In genomic region chr6:86581833-86582232, GRCh38 we compare ENCODE assay signal across 27 cellular contexts.
"Had no signal": no experiment of that assay in that cellular context is flagged by ENCODE, and none has a peak within 500 bp of the region (broad histone marks: within the 10 kb centered on the region; RNA-seq: fewer than 3 reads in every experiment).

No MANE protein-coding gene starts in this region.

- ATAC-seq: activated CD4-positive, CD25-positive, alpha-beta regulatory T cell treated with anti-CD3 and anti-CD28 coated beads, Interleukin-2, amount 50 U/mL, for 24 hours; left cardiac atrium; right lobe of liver; stimulated activated memory B cell treated with anti-CD40 and anti-IgM and Interleukin-4, amounts not matched to agents 10 μg/mL and 1 μg/mL and 100 μg/mL, for 72 hours; stimulated activated naive CD8-positive, alpha-beta T cell treated with anti-CD3 and anti-CD28 coated beads, Interleukin-15, amount 100 ng/mL, for 72 hours; T-helper 17 cell had no signal

- H3K4me3 ChIP-seq: esophagus squamous epithelium, right lobe of liver had no signal

- H3K27ac Mint-ChIP-seq: activated T-cell treated with anti-CD3 and anti-CD28 coated beads, Interleukin-2, amount 50 U/mL, for 24 hours; dendritic cell treated with granulocyte-macrophage colony-stimulating factor and Interleukin-4, amounts not matched to agents 40 ng/mL and 50 ng/mL, for 4 days; endodermal cell; mesothelial cell of epicardium; naive B cell; nephron progenitor cell; stimulated activated memory B cell treated with anti-CD40 and anti-IgM and Interleukin-4, amounts not matched to agents 10 μg/mL and 1 μg/mL and 100 μg/mL, for 72 hours; stimulated activated naive CD8-positive, alpha-beta T cell treated with anti-CD3 and anti-CD28 coated beads, Interleukin-15, amount 100 ng/mL, for 72 hours; T-helper 17 cell had no signal

- H3K27ac ChIP-seq: esophagus squamous epithelium, neutrophil, right lobe of liver, WERI-Rb-1 had no signal

- DNase-seq: activated CD4-positive, alpha-beta T cell treated with anti-CD3 and anti-CD28 coated beads for 48 hours; activated CD4-positive, alpha-beta T cell treated with anti-CD3 and anti-CD28 coated beads, Interleukin-2, amount 50 U/mL, for 48 hours; activated CD8-positive, alpha-beta memory T cell treated with anti-CD3 and anti-CD28 coated beads for 24 hours; activated CD8-positive, alpha-beta memory T cell treated with anti-CD3 and anti-CD28 coated beads, Interleukin-2, amount 50 U/mL, for 4 hours; activated gamma-delta T cell treated with Interleukin-2 at 50 U/mL for 16 hours; activated naive CD4-positive, alpha-beta T cell treated with anti-CD3 and anti-CD28 coated beads, Interleukin-2, amount 50 U/mL, for 16 hours; activated T-cell treated with anti-CD3 and anti-CD28 coated beads, Interleukin-2, amount 50 U/mL, for 24 hours; amniotic stem cell; endodermal cell; esophagus squamous epithelium; left cardiac atrium; naive B cell; nephron progenitor cell; right lobe of liver; stimulated activated CD4-positive, alpha-beta T cell treated with anti-CD3 and anti-CD28 coated beads, Interleukin-4, amount 100 ng/mL, for 4 hours; stimulated activated CD8-positive, alpha-beta memory T cell treated with anti-CD3 and anti-CD28 coated beads, Interleukin-4, amount 100 ng/mL, for 48 hours; stimulated activated naive CD8-positive, alpha-beta T cell treated with anti-CD3 and anti-CD28 coated beads, Interleukin-15, amount 100 ng/mL, for 72 hours; substantia nigra; T-helper 17 cell; T1000; WERI-Rb-1 had no signal

- H3K4me1 Mint-ChIP-seq: central memory CD8-positive, alpha-beta T cell; endodermal cell; mesothelial cell of epicardium; naive B cell; nephron progenitor cell; stimulated activated memory B cell treated with anti-CD40 and anti-IgM and Interleukin-4, amounts not matched to agents 10 μg/mL and 1 μg/mL and 100 μg/mL, for 72 hours; stimulated activated naive CD8-positive, alpha-beta T cell treated with anti-CD3 and anti-CD28 coated beads, Interleukin-15, amount 100 ng/mL, for 72 hours; T-helper 17 cell had no signal

- H3K4me3 Mint-ChIP-seq: activated T-cell treated with anti-CD3 and anti-CD28 coated beads, Interleukin-2, amount 50 U/mL, for 24 hours; central memory CD8-positive, alpha-beta T cell; dendritic cell treated with granulocyte-macrophage colony-stimulating factor and Interleukin-4, amounts not matched to agents 40 ng/mL and 50 ng/mL, for 4 days; endodermal cell; mesothelial cell of epicardium; naive B cell; nephron progenitor cell; stimulated activated memory B cell treated with anti-CD40 and anti-IgM and Interleukin-4, amounts not matched to agents 10 μg/mL and 1 μg/mL and 100 μg/mL, for 72 hours; stimulated activated naive CD8-positive, alpha-beta T cell treated with anti-CD3 and anti-CD28 coated beads, Interleukin-15, amount 100 ng/mL, for 72 hours; T-helper 17 cell had no signal

- H3K27me3 ChIP-seq: esophagus squamous epithelium, neutrophil, right lobe of liver had no signal

- H3K9me3 ChIP-seq: neutrophil had no signal

- H3K36me3 ChIP-seq: esophagus squamous epithelium, neutrophil, right lobe of liver, WERI-Rb-1 had no signal

- H3K36me3 Mint-ChIP-seq: naive B cell; stimulated activated memory B cell treated with anti-CD40 and anti-IgM and Interleukin-4, amounts not matched to agents 10 μg/mL and 1 μg/mL and 100 μg/mL, for 72 hours had no signal

- H3K27me3 Mint-ChIP-seq: activated T-cell treated with anti-CD3 and anti-CD28 coated beads, Interleukin-2, amount 50 U/mL, for 24 hours; central memory CD8-positive, alpha-beta T cell; dendritic cell treated with granulocyte-macrophage colony-stimulating factor and Interleukin-4, amounts not matched to agents 40 ng/mL and 50 ng/mL, for 4 days; naive B cell; stimulated activated memory B cell treated with anti-CD40 and anti-IgM and Interleukin-4, amounts not matched to agents 10 μg/mL and 1 μg/mL and 100 μg/mL, for 72 hours; stimulated activated naive CD8-positive, alpha-beta T cell treated with anti-CD3 and anti-CD28 coated beads, Interleukin-15, amount 100 ng/mL, for 72 hours; T-helper 17 cell had no signal

- H3K4me1 ChIP-seq: esophagus squamous epithelium, right lobe of liver had no signal
